In the genomic region with DNA sequence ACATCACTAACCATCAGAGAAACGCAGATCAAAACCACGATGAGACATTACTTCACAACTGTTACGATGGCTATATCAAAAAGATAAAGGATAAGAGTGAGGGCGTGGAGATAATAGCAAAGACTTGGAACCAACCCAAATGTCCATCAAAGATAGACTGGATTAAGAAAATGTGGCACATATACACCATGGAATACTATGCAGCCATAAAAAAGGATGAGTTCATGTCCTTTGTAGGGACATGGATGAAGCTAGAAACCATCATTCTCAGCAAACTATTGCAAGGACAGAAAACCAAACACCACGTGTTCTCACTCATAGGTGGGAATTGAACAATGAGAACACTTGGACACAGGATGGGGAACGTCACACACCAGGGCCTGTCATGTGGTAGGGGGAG, we compare ENCODE assay signal across 4 cellular contexts. TPM values are rescaled to one million over a fixed set of nuclear protein-coding genes. Genes with fewer than 3 reads are reported as not detected.
"Had no signal": no experiment of that assay in that cellular context is flagged by ENCODE, and none has a peak within 500 bp of the region (broad histone marks: within the 10 kb centered on the region; RNA-seq: fewer than 3 reads in every experiment).

No MANE protein-coding gene starts in this region.

RNA-seq across cellular contexts. Expression of a gene that starts 8.8 kb away (rescaled TPM):
- total RNA-seq: HT-29, HT1080, IMR-90 had no signal
- polyA plus RNA-seq: IgD-negative memory B cell, IMR-90 had no signal

RNA-seq across cellular contexts. Expression of a gene that starts 31.9 kb away (rescaled TPM):
- total RNA-seq: HT-29, HT1080, IMR-90 had no signal
- polyA plus RNA-seq: IMR-90 had no signal
